ENCODE assay signal across 1 cellular context in genomic region chr3:10260211-10260701, GRCh38.
TF ChIP-seq lines count a peak whose summit lies in the region.

No MANE protein-coding gene starts in this region.

TF ChIP-seq in K562, 482 proteins besides CTCF, POLR2A, EP300 and RAD21:
- TF ChIP-seq PHB (CRISPR knock-in tag; IDR thresholded peaks at IDR 0.05) (no peak), ZNF609 (CRISPR knock-in tag; IDR thresholded peaks at IDR 0.05; ENCODE audit: borderline replicate concordance) (no peak), ZNF12 (CRISPR knock-in tag; IDR thresholded peaks at IDR 0.05) (peak; percentile 73; the same call in 1 of the 2 replicates), GATA2 (CRISPR knock-in tag; IDR thresholded peaks at IDR 0.05) (no peak), TEAD2 (tag; IDR thresholded peaks at IDR 0.05) (no peak), ZFP36 (IDR thresholded peaks at IDR 0.05; ENCODE audit: low read depth, low read length, partially characterized antibody) (peak; percentile 52), ZBTB7A (IDR thresholded peaks at IDR 0.05; ENCODE audit: borderline replicate concordance, control insufficient read depth, low read depth, low read length) (no peak), CBX5 (IDR thresholded peaks at IDR 0.05; ENCODE audit: borderline replicate concordance, low read depth) (no peak)
TF ChIP-seq in K562: peak in this region for 2.
